ENCODE assay signal across 11 cellular contexts in the genomic region with DNA sequence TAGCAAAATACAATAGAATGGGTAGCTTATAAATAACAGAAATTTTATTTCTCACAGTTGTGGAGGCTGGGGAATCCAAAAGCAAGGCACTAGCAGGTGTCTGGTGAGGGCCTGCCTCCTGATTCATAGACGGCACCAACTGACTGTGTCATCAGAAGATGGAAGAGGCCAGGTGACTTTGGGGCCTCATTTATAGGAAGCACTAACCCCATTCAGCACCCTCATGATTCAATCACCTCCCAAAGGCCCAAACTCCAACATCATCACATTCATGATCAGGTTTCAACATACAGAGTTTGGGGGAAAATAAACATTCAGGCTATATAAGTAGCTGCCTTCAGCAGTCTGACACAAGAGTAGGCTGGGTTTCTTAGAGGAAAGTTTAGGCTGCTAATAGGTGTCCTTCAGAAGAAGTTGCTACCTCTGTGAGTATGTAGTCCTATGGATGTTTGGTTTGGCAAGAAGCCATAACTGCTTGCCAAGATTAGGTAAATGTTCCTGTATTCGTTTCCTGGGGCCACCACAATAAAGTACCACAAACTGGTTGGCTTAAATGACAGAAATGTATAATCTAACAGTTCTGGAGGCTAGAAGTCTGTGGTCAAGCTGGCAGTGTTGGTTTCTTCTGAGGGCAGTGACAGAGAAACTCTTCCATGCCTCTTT. TPM values are rescaled to one million over a fixed set of nuclear protein-coding genes. Genes with fewer than 3 reads are reported as not detected.
DNase-seq lines count a peak whose midpoint lies in the region; ATAC-seq, FAIRE-seq and TF ChIP-seq lines count a peak whose summit lies in the region.
"Had no signal": no experiment of that assay in that cellular context is flagged by ENCODE, and none has a peak within 500 bp of the region (broad histone marks: within the 10 kb centered on the region; RNA-seq: fewer than 3 reads in every experiment).

No MANE protein-coding gene starts in this region.

- H3K4me3 ChIP-seq in bronchial epithelial cell (ENCODE audit: low read depth, low read length) = no peak overlapping the region
- H3K4me3 ChIP-seq: thoracic aorta had no signal

- TF ChIP-seq CTCF in bronchial epithelial cell (IDR thresholded peaks at IDR 0.05; ENCODE audit: insufficient read depth, low read length, severe bottlenecking) = no peak

- H3K27me3 ChIP-seq in bronchial epithelial cell (ENCODE audit: control insufficient read depth, insufficient read depth, low read length) = no peaks in the 10 kb centered on the region

- DNase-seq in G401 (ENCODE audit: low spot score) = peak; percentile 13
- DNase-seq in NCI-H1105 treated with DMSO at 0.1 percent for 48 hours (lab: John Stamatoyannopoulos, UW) = peak; percentile 59
- DNase-seq in bronchial epithelial cell (ENCODE audit: low read depth) = peak; percentile 82
- DNase-seq in lung microvascular endothelial cell (ENCODE audit: low read depth in 2 of 2) = peak; percentile 63 to 71
- no peak for DNase-seq in Kasumi-1 (lab: John Stamatoyannopoulos, UW)
- DNase-seq in NCI-H187 treated with DMSO at 0.1 percent for 48 hours (lab: John Stamatoyannopoulos, UW) = no peak
- no peak for DNase-seq in GDM1 (lab: John Stamatoyannopoulos, UW)
- DNase-seq: NCI-H446 treated with DMSO at 0.1 percent for 48 hours, T-helper 1 cell had no signal

- no peak for FAIRE-seq in bronchial epithelial cell (lab: Jason Lieb, UNC)

- H3K36me3 ChIP-seq in bronchial epithelial cell (ENCODE audit: control insufficient read depth, insufficient read depth, low read length) = no peaks in the 10 kb centered on the region

- ATAC-seq in HG03439 (IDR thresholded peaks at IDR 0.05; ENCODE audit: unreplicated experiment) = no peak

- in situ Hi-C loops in G401 (cut with HindIII; ENCODE audit: low sequenced_read_pairs) = no loop called here

RNA-seq across cellular contexts. Expression of gene NT5E, which starts 48.8 kb away (rescaled TPM):
- total RNA-seq in G401 (2014; rRNA removed; shearing (Covaris generic)) = 11.0 and 11.5 TPM in 2 replicates
- total RNA-seq in bronchial epithelial cell = 31.4 and 71.1 TPM in 2 replicates
- total RNA-seq in lung microvascular endothelial cell = 65.7 and 135 TPM in 2 replicates

Comparison
In these comparisons a context has a peak if more than half of its experiments do, and no peak if none do; other contexts are left out.
1. DNase-seq: peak in G401 (single experiment), NCI-H1105 treated with DMSO at 0.1 percent for 48 hours (single experiment), bronchial epithelial cell (single experiment) and lung microvascular endothelial cell (2 of 2); none in Kasumi-1 (0 of 2), NCI-H187 treated with DMSO at 0.1 percent for 48 hours (single experiment) and GDM1 (single experiment).